Comparison of ENCODE assay signal across 1 cellular context in the genomic region with DNA sequence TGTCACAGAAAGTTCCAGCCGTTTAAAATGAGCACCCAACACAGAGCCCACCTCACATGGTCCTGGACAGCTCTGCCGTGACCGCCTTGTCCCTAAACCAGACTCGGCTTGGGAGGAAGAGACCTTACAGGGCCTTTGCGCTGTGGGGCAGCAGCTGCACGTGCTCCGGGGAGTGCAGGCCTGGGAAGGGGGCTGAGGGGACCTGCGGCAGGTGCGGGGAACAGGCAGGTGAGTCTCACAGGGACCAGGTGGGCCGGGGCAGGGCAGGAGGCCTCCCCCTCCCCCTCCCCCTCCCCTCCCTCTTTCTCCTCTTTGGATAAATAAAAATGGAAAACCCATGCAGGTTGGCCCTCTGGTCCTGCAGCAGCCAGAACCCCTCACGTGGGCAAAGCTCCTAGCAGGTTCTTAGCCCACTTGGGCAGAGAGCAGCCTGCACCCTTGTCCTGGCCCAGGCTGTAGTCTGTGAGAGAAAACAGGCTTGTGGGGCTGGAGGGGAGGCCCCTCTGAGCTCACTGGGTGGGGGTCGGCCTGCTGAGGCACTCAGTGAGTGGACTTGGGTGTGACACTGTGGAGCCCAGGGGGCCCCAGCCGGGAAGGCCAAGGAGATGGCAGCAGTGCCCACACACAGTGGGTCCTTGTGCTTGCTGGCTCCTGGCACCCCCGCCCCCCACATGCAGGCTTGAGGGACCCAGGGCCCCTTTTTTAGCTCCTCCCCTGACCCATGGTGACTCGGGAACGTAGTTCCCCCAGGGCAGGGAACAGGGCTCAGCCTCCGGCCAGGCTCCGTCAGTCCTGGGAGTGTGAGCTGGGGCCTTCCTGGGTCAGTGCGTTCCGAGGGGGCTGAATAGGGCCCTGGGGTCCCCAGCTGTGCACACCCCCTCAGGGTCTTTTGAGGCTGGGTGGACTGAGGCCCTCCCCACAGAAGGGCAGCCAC.
TF ChIP-seq lines count a peak whose summit lies in the region.

No MANE protein-coding gene starts in this region.

TF ChIP-seq in GM23338, 12 proteins besides CTCF, POLR2A, EP300 and RAD21 (continued from another document):
- TF ChIP-seq, protein P1, sequence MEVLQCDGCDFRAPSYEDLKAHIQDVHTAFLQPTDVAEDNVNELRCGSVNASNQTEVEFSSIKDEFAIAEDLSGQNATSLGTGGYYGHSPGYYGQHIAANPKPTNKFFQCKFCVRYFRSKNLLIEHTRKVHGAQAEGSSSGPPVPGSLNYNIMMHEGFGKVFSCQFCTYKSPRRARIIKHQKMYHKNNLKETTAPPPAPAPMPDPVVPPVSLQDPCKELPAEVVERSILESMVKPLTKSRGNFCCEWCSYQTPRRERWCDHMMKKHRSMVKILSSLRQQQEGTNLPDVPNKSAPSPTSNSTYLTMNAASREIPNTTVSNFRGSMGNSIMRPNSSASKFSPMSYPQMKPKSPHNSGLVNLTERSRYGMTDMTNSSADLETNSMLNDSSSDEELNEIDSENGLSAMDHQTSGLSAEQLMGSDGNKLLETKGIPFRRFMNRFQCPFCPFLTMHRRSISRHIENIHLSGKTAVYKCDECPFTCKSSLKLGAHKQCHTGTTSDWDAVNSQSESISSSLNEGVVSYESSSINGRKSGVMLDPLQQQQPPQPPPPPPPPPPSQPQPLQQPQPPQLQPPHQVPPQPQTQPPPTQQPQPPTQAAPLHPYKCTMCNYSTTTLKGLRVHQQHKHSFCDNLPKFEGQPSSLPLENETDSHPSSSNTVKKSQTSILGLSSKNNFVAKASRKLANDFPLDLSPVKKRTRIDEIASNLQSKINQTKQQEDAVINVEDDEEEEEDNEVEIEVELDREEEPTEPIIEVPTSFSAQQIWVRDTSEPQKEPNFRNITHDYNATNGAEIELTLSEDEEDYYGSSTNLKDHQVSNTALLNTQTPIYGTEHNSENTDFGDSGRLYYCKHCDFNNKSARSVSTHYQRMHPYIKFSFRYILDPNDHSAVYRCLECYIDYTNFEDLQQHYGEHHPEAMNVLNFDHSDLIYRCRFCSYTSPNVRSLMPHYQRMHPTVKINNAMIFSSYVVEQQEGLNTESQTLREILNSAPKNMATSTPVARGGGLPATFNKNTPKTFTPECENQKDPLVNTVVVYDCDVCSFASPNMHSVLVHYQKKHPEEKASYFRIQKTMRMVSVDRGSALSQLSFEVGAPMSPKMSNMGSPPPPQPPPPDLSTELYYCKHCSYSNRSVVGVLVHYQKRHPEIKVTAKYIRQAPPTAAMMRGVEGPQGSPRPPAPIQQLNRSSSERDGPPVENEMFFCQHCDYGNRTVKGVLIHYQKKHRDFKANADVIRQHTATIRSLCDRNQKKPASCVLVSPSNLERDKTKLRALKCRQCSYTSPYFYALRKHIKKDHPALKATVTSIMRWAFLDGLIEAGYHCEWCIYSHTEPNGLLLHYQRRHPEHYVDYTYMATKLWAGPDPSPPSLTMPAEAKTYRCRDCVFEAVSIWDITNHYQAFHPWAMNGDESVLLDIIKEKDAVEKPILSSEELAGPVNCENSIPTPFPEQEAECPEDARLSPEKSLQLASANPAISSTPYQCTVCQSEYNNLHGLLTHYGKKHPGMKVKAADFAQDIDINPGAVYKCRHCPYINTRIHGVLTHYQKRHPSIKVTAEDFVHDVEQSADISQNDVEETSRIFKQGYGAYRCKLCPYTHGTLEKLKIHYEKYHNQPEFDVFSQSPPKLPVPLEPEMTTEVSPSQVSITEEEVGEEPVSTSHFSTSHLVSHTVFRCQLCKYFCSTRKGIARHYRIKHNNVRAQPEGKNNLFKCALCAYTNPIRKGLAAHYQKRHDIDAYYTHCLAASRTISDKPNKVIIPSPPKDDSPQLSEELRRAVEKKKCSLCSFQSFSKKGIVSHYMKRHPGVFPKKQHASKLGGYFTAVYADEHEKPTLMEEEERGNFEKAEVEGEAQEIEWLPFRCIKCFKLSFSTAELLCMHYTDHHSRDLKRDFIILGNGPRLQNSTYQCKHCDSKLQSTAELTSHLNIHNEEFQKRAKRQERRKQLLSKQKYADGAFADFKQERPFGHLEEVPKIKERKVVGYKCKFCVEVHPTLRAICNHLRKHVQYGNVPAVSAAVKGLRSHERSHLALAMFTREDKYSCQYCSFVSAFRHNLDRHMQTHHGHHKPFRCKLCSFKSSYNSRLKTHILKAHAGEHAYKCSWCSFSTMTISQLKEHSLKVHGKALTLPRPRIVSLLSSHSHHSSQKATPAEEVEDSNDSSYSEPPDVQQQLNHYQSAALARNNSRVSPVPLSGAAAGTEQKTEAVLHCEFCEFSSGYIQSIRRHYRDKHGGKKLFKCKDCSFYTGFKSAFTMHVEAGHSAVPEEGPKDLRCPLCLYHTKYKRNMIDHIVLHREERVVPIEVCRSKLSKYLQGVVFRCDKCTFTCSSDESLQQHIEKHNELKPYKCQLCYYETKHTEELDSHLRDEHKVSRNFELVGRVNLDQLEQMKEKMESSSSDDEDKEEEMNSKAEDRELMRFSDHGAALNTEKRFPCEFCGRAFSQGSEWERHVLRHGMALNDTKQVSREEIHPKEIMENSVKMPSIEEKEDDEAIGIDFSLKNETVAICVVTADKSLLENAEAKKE (CRISPR knock-in tag; IDR thresholded peaks at IDR 0.05) = no peak
- TF ChIP-seq JUNB (IDR thresholded peaks at IDR 0.05; ENCODE audit: unreplicated experiment) (no peak), STAT1 (IDR thresholded peaks at IDR 0.05; ENCODE audit: unreplicated experiment) (no peak), EZH2 (IDR thresholded peaks at IDR 0.05; ENCODE audit: low read depth, unreplicated experiment) (no peak), CREB1 (CRISPR knock-in tag; IDR thresholded peaks at IDR 0.05; ENCODE audit: low read depth) (no peak), EZH2phosphoT487 (IDR thresholded peaks at IDR 0.05; ENCODE audit: unreplicated experiment) (no peak), NANOG (IDR thresholded peaks at IDR 0.05; ENCODE audit: borderline replicate concordance) (no peak), ZNF114 (CRISPR knock-in tag; IDR thresholded peaks at IDR 0.05) (no peak), POLR2AphosphoS5 (IDR thresholded peaks at IDR 0.05; ENCODE audit: low read depth) (no peak), ZNF331 (CRISPR knock-in tag; IDR thresholded peaks at IDR 0.05; ENCODE audit: low read depth) (no peak)
- TF ChIP-seq, protein P2, sequence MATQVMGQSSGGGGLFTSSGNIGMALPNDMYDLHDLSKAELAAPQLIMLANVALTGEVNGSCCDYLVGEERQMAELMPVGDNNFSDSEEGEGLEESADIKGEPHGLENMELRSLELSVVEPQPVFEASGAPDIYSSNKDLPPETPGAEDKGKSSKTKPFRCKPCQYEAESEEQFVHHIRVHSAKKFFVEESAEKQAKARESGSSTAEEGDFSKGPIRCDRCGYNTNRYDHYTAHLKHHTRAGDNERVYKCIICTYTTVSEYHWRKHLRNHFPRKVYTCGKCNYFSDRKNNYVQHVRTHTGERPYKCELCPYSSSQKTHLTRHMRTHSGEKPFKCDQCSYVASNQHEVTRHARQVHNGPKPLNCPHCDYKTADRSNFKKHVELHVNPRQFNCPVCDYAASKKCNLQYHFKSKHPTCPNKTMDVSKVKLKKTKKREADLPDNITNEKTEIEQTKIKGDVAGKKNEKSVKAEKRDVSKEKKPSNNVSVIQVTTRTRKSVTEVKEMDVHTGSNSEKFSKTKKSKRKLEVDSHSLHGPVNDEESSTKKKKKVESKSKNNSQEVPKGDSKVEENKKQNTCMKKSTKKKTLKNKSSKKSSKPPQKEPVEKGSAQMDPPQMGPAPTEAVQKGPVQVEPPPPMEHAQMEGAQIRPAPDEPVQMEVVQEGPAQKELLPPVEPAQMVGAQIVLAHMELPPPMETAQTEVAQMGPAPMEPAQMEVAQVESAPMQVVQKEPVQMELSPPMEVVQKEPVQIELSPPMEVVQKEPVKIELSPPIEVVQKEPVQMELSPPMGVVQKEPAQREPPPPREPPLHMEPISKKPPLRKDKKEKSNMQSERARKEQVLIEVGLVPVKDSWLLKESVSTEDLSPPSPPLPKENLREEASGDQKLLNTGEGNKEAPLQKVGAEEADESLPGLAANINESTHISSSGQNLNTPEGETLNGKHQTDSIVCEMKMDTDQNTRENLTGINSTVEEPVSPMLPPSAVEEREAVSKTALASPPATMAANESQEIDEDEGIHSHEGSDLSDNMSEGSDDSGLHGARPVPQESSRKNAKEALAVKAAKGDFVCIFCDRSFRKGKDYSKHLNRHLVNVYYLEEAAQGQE (IDR thresholded peaks at IDR 0.05; ENCODE audit: unreplicated experiment) = no peak
